In genomic region chr1:20521960-20522861, GRCh38 we compare ENCODE assay signal across 8 cellular contexts. TPM values are rescaled to one million over a fixed set of nuclear protein-coding genes. Genes with fewer than 3 reads are reported as not detected.
DNase-seq lines count a peak whose midpoint lies in the region; ATAC-seq and TF ChIP-seq lines count a peak whose summit lies in the region.

No MANE protein-coding gene starts in this region.

- peak; percentile 78 for DNase-seq in BE2C
- DNase-seq in HFF-Myc (ENCODE audit: extremely low read depth, low read depth), result peak; percentile 53
- DNase-seq in NCI-H748 (lab: John Stamatoyannopoulos, UW; ENCODE audit: unreplicated experiment), result peak; percentile 69
- peak; percentile 78 to 81 for DNase-seq in activated CD4-positive, alpha-beta T cell treated with anti-CD3 and anti-CD28 coated beads, Interleukin-2, amount 50 U/mL, for 48 hours
- DNase-seq in effector memory CD4-positive, alpha-beta T cell, result peak; percentile 28 to 53 (median 37)
- peak; percentile 88 for DNase-seq in medulla oblongata (ENCODE audit: extremely low spot score)
- DNase-seq in stimulated activated CD8-positive, alpha-beta memory T cell treated with anti-CD3 and anti-CD28 coated beads, Interleukin-12 subunit alpha, Interleukin-12 subunit beta, amount 100 ng/mL, for 1 hour (ENCODE audit: low read depth), result peak; percentile 46

- peak; percentile 79 for TF ChIP-seq CTCF in BE2C (IDR thresholded peaks at IDR 0.05; ENCODE audit: low read depth, low read length)
- peak; percentile 93 for TF ChIP-seq CTCF in HFF-Myc (IDR thresholded peaks at IDR 0.05; ENCODE audit: low read depth, low read length, missing control alignments)

- H3K4me3 ChIP-seq in BE2C (ENCODE audit: low read depth, low read length) (no peak overlapping the region), HFF-Myc (replicated peaks; ENCODE audit: low read depth, low read length) (no peak overlapping the region)
- H3K4me3 ChIP-seq in effector memory CD4-positive, alpha-beta T cell (ENCODE audit: insufficient read depth, low read depth, low read length, poor library complexity, severe bottlenecking), result no peak overlapping the region

- H3K36me3 ChIP-seq in BE2C, result no peaks in the 10 kb centered on the region
- H3K36me3 ChIP-seq in effector memory CD4-positive, alpha-beta T cell (ENCODE audit: control insufficient read depth, insufficient read depth, low read length), result no peaks in the 10 kb centered on the region

- no peaks in the 10 kb centered on the region for H3K27me3 ChIP-seq in BE2C
- no peaks in the 10 kb centered on the region for H3K27me3 ChIP-seq in effector memory CD4-positive, alpha-beta T cell (replicated peaks; ENCODE audit: control insufficient read depth, insufficient read depth, low read length, poor library complexity, severe bottlenecking)

- ATAC-seq in GM19463 (IDR thresholded peaks at IDR 0.05; ENCODE audit: unreplicated experiment), result no peak

- no peaks in the 10 kb centered on the region for H3K9me3 ChIP-seq in BE2C
- H3K9me3 ChIP-seq in effector memory CD4-positive, alpha-beta T cell (ENCODE audit: control insufficient read depth, low read length), result no peaks in the 10 kb centered on the region

- no peak overlapping the region for H3K27ac ChIP-seq in effector memory CD4-positive, alpha-beta T cell (ENCODE audit: insufficient read depth, low read length, poor library complexity, severe bottlenecking)

- no peaks in the 10 kb centered on the region for H3K4me1 ChIP-seq in BE2C
- no peaks in the 10 kb centered on the region for H3K4me1 ChIP-seq in effector memory CD4-positive, alpha-beta T cell (ENCODE audit: control insufficient read depth, insufficient read depth, low read length, poor library complexity, severe bottlenecking)

RNA-seq across cellular contexts. Expression of gene MUL1, which starts 14.3 kb away (rescaled TPM):
- 51.4 TPM for polyA plus RNA-seq in BE2C (2012; ENCODE audit: insufficient read depth, insufficient read length, low read depth)

RNA-seq across cellular contexts. Expression of gene FAM43B, which starts 30.2 kb away (rescaled TPM):
- 4.0 TPM for polyA plus RNA-seq in BE2C (2012; ENCODE audit: insufficient read depth, insufficient read length, low read depth)

RNA-seq across cellular contexts. Expression of gene CAMK2N1, which starts 36.2 kb away (rescaled TPM):
- polyA plus RNA-seq in BE2C (2012; ENCODE audit: insufficient read depth, insufficient read length, low read depth), result 50.6 TPM

Comparison
In these comparisons a context has a peak if more than half of its experiments do, and no peak if none do; other contexts are left out.
1. DNase-seq: peak in every context shown above with its lines; median percentile 88 in medulla oblongata; 80 in activated CD4-positive, alpha-beta T cell treated with anti-CD3 and anti-CD28 coated beads, Interleukin-2, amount 50 U/mL, for 48 hours; 78 in BE2C; 69 in NCI-H748; 53 in HFF-Myc; 46 in stimulated activated CD8-positive, alpha-beta memory T cell treated with anti-CD3 and anti-CD28 coated beads, Interleukin-12 subunit alpha, Interleukin-12 subunit beta, amount 100 ng/mL, for 1 hour; 37 in effector memory CD4-positive, alpha-beta T cell.